12 cellular contexts compared by ENCODE assay signal in genomic region chr3:154428369-154429206, GRCh38. TPM values are rescaled to one million over a fixed set of nuclear protein-coding genes. Genes with fewer than 3 reads are reported as not detected.
DNase-seq lines count a peak whose midpoint lies in the region; ATAC-seq and TF ChIP-seq lines count a peak whose summit lies in the region.
"Had no signal": no experiment of that assay in that cellular context is flagged by ENCODE, and none has a peak within 500 bp of the region (broad histone marks: within the 10 kb centered on the region; RNA-seq: fewer than 3 reads in every experiment).

No MANE protein-coding gene starts in this region.

- H3K9ac ChIP-seq in stomach smooth muscle (ENCODE audit: low read length in 2 of 2), result no peak overlapping the region

- H3K4me1 ChIP-seq in body of pancreas, result peaks cover 20% of the 10 kb centered on the region
- H3K4me1 ChIP-seq in stomach smooth muscle (ENCODE audit: control insufficient read depth, insufficient read depth, low read length), result no peaks in the 10 kb centered on the region
- H3K4me1 ChIP-seq in HAP-1, result peaks cover 13% of the 10 kb centered on the region

- no peak for TF ChIP-seq POLR2A in body of pancreas (IDR thresholded peaks at IDR 0.05)

- in situ Hi-C loops in HAP-1 (cut with MboI; ENCODE audit: low sequenced_read_pairs), result no loop called here

- peaks cover 0 to 12% of the 10 kb centered on the region in 2 donors for H3K27me3 ChIP-seq in body of pancreas
- peaks cover 20 to 25% of the 10 kb centered on the region in 2 donors for H3K27me3 ChIP-seq in stomach smooth muscle (ENCODE audit: control insufficient read depth in 1 of 2, insufficient read depth in 2 of 2, low read length in 2 of 2)
- H3K27me3 ChIP-seq in HAP-1 (ENCODE audit: low read depth), result no peaks in the 10 kb centered on the region

- H3K27ac ChIP-seq in body of pancreas (no peak overlapping the region), stomach smooth muscle (ENCODE audit: low read length) (no peak overlapping the region)

- H3K9me3 ChIP-seq in body of pancreas (no peaks in the 10 kb centered on the region), stomach smooth muscle (ENCODE audit: control insufficient read depth in 2 of 2, low read length in 2 of 2) (no peaks in the 10 kb centered on the region), HAP-1 (no peaks in the 10 kb centered on the region)

- no peak overlapping the region for H3K4me3 ChIP-seq in body of pancreas
- peak overlapping the region; percentile 33 to 54 for H3K4me3 ChIP-seq in stomach smooth muscle (ENCODE audit: low read length in 2 of 2)
- no peak overlapping the region for H3K4me3 ChIP-seq in HAP-1
- H3K4me3 ChIP-seq: GM12878 had no signal

- DNase-seq in NCI-H1417 (lab: John Stamatoyannopoulos, UW), result peak; percentile 29 to 89 (median 88)
- DNase-seq in NCI-H1417 treated with DMSO at 0.1 percent for 48 hours (lab: John Stamatoyannopoulos, UW), result no peak
- no peak for DNase-seq in body of pancreas
- peak; percentile 49 for DNase-seq in left kidney (ENCODE audit: low read depth, low spot score)
- no peak for DNase-seq in COLO829 (ENCODE audit: low spot score)
- no peak for DNase-seq in HAP-1 (ENCODE audit: low spot score in 2 of 2)
- DNase-seq in activated CD4-positive, CD25-positive, alpha-beta regulatory T cell (lab: John Stamatoyannopoulos, UW), result no peak
- DNase-seq: activated CD8-positive, alpha-beta memory T cell treated with anti-CD3 and anti-CD28 coated beads, Interleukin-2, amount 50 U/mL, for 4 hours; naive thymus-derived CD4-positive, alpha-beta T cell; SIG-M5 had no signal

- 1 to 3% methylated on average over 47 to 58 of the region's 58 CpGs for WGBS in body of pancreas, 2 donors

- intact Hi-C loops in body of pancreas (cut with DNase I), result no loop called here

- no peaks in the 10 kb centered on the region for H3K36me3 ChIP-seq in body of pancreas (replicated peaks in 1 of 2; ENCODE audit: insufficient read depth in 1 of 2, low read depth in 2 of 2)
- H3K36me3 ChIP-seq in stomach smooth muscle (ENCODE audit: control insufficient read depth in 2 of 2, insufficient read depth in 2 of 2, low read length in 2 of 2), result no peaks in the 10 kb centered on the region
- H3K36me3 ChIP-seq in HAP-1 (replicated peaks), result no peaks in the 10 kb centered on the region

- ATAC-seq in body of pancreas, result peak; percentile 35
- ATAC-seq: GM12878; naive thymus-derived CD4-positive, alpha-beta T cell had no signal

- TF ChIP-seq CTCF in body of pancreas (IDR thresholded peaks at IDR 0.05), result no peak

RNA-seq across cellular contexts. Expression of gene GPR149, which starts 1.4 kb away (rescaled TPM):
- total RNA-seq in body of pancreas, result not detected
- total RNA-seq: GM12878; naive thymus-derived CD4-positive, alpha-beta T cell had no signal

Comparison
In these comparisons a context has a peak if more than half of its experiments do, and no peak if none do; other contexts are left out.
1. DNase-seq: peak in NCI-H1417 (3 of 3) and left kidney (single experiment); none in NCI-H1417 treated with DMSO at 0.1 percent for 48 hours (single experiment), body of pancreas (0 of 4), COLO829 (single experiment), HAP-1 (0 of 2) and activated CD4-positive, CD25-positive, alpha-beta regulatory T cell (0 of 4).
2. H3K4me3 ChIP-seq: peak in stomach smooth muscle (2 of 2); none in body of pancreas (0 of 2) and HAP-1 (single experiment).